Comparison of ENCODE assay signal across 1 cellular context in genomic region chr11:47431356-47432083, GRCh38.
TF ChIP-seq lines count a peak whose summit lies in the region.

No MANE protein-coding gene starts in this region.

TF ChIP-seq in HepG2, 621 proteins besides CTCF, POLR2A, EP300 and RAD21 (continued from another document and continues in another):
- no peak for TF ChIP-seq ATF2 (CRISPR knock-in tag; IDR thresholded peaks at IDR 0.05)
- TF ChIP-seq PHB2 (IDR thresholded peaks at IDR 0.05; ENCODE audit: partially characterized antibody) = no peak
- TF ChIP-seq CCAR2 (optimal IDR thresholded peaks at IDR 0.05; ENCODE audit: low read depth, low read length) = no peak
- TF ChIP-seq ZNF10 (CRISPR knock-in tag; IDR thresholded peaks at IDR 0.05; ENCODE audit: borderline replicate concordance, low read depth) = no peak
- no peak for TF ChIP-seq HDAC6 (IDR thresholded peaks at IDR 0.05; ENCODE audit: low read depth, low read length)
- TF ChIP-seq SMAD1 (CRISPR knock-in tag; IDR thresholded peaks at IDR 0.05; ENCODE audit: borderline replicate concordance, low read depth) = no peak
- no peak for TF ChIP-seq ZNF598 (CRISPR knock-in tag; IDR thresholded peaks at IDR 0.05; ENCODE audit: borderline replicate concordance)
- TF ChIP-seq ZNF180 (CRISPR knock-in tag; IDR thresholded peaks at IDR 0.05; ENCODE audit: borderline replicate concordance, low read depth) = no peak
- no peak for TF ChIP-seq JARID2 (CRISPR knock-in tag; IDR thresholded peaks at IDR 0.05; ENCODE audit: insufficient replicate concordance)
- TF ChIP-seq PREB (CRISPR knock-in tag; IDR thresholded peaks at IDR 0.05) = no peak
- TF ChIP-seq ZNF776 (CRISPR knock-in tag; IDR thresholded peaks at IDR 0.05) = no peak
- 0 out of 2 replicates have a peak, but pooled peaks have one; percentile 32 for TF ChIP-seq TMF1 (CRISPR knock-in tag; IDR thresholded peaks at IDR 0.05; ENCODE audit: low read depth)
- no peak for TF ChIP-seq FOXA1 (IDR thresholded peaks at IDR 0.05)
- peak; percentile 64 for TF ChIP-seq FOXA1 (CRISPR knock-in tag; IDR thresholded peaks at IDR 0.05)
- TF ChIP-seq ATF4 (CRISPR knock-in tag; IDR thresholded peaks at IDR 0.05) = no peak
- TF ChIP-seq FIP1L1 (IDR thresholded peaks at IDR 0.05; ENCODE audit: borderline replicate concordance, insufficient read depth, low read depth, low read length) = no peak
- no peak for TF ChIP-seq ZFP1 (CRISPR knock-in tag; IDR thresholded peaks at IDR 0.05)
- TF ChIP-seq ZNF883 (CRISPR knock-in tag; IDR thresholded peaks at IDR 0.05; ENCODE audit: not compliant biosample characterization) = no peak
- TF ChIP-seq CBFB (CRISPR knock-in tag; IDR thresholded peaks at IDR 0.05) = no peak
- no peak for TF ChIP-seq NFE2 (CRISPR knock-in tag; IDR thresholded peaks at IDR 0.05)
- no peak for TF ChIP-seq ZBTB7A (CRISPR knock-in tag; IDR thresholded peaks at IDR 0.05)
- no peak for TF ChIP-seq TFAP4 (IDR thresholded peaks at IDR 0.05; ENCODE audit: borderline replicate concordance, low read depth)
- TF ChIP-seq ZNF430 (CRISPR knock-in tag; IDR thresholded peaks at IDR 0.05) = no peak
- TF ChIP-seq PATZ1 (CRISPR knock-in tag; IDR thresholded peaks at IDR 0.05) = no peak
- TF ChIP-seq PCBP1 (IDR thresholded peaks at IDR 0.05; ENCODE audit: borderline replicate concordance, low read depth, low read length) = no peak
- TF ChIP-seq MBNL3 (CRISPR knock-in tag; conservative IDR thresholded peaks at IDR 0.05) = no peak
- TF ChIP-seq MNT (IDR thresholded peaks at IDR 0.05) = no peak
- TF ChIP-seq CBX1 (IDR thresholded peaks at IDR 0.05; ENCODE audit: low read depth) = no peak
- no peak for TF ChIP-seq CREB1 (IDR thresholded peaks at IDR 0.05)
- TF ChIP-seq CREB1 (CRISPR knock-in tag; IDR thresholded peaks at IDR 0.05) = no peak
- no peak for TF ChIP-seq IRF9 (CRISPR knock-in tag; IDR thresholded peaks at IDR 0.05; ENCODE audit: borderline replicate concordance)
- TF ChIP-seq ZFP36L1 (CRISPR knock-in tag; IDR thresholded peaks at IDR 0.05) = no peak
- no peak for TF ChIP-seq ZNF572 (CRISPR knock-in tag; IDR thresholded peaks at IDR 0.05)
- no peak for TF ChIP-seq ZFP36L2 (CRISPR knock-in tag; IDR thresholded peaks at IDR 0.05)
- 0 out of 2 replicates have a peak, but pooled peaks have one; percentile 57 for TF ChIP-seq ZSCAN29 (CRISPR knock-in tag; conservative IDR thresholded peaks at IDR 0.05)
- TF ChIP-seq HBP1 (CRISPR knock-in tag; IDR thresholded peaks at IDR 0.05; ENCODE audit: low read depth) = no peak
- TF ChIP-seq ZBED4 (CRISPR knock-in tag; IDR thresholded peaks at IDR 0.05; ENCODE audit: borderline replicate concordance) = no peak
- no peak for TF ChIP-seq RBAK (CRISPR knock-in tag; IDR thresholded peaks at IDR 0.05)
- no peak for TF ChIP-seq KMT2B (CRISPR knock-in tag; IDR thresholded peaks at IDR 0.05)
- TF ChIP-seq ZNF296 (CRISPR knock-in tag; conservative IDR thresholded peaks at IDR 0.05) = no peak
- no peak for TF ChIP-seq ZBTB4 (CRISPR knock-in tag; IDR thresholded peaks at IDR 0.05; ENCODE audit: borderline replicate concordance)
- TF ChIP-seq TEF (CRISPR knock-in tag; IDR thresholded peaks at IDR 0.05) = no peak
- TF ChIP-seq SNAI1 (CRISPR knock-in tag; IDR thresholded peaks at IDR 0.05; ENCODE audit: borderline replicate concordance) = no peak
- TF ChIP-seq ZNF597 (CRISPR knock-in tag; IDR thresholded peaks at IDR 0.05) = no peak
